In the genomic region with DNA sequence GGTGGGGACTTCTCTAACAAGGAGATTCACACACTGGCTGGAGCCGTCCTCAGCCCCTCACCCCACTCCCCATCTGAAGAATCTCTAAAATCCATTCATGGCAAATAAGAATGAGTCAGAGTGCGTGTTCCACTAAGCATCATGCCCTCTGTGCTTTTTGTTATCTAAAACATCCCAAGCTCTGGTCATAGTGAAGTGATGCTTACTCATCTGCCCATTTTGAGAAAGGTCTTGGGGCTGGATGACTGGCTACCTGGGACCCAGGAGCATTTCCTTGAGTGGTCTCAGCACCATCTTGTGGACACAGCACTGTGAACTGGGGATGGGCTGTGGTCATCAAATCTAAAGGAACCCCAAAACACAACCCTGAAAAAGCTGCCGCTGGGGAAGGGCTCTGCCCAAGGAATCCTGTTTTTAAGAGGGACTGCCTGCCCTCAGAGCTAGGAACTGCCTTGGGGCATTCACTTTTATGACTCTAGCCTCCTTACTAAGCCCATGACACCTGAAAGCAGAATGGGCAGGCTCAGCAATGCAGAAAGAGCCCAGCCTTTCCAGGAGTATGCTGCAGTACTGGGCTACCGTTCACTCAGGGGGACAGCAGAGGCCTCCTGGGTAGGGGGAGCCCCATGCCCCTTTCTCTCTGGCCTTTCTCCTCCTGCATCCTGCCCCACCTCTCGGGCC, we compare ENCODE assay signal across 12 cellular contexts. TPM values are rescaled to one million over a fixed set of nuclear protein-coding genes. Genes with fewer than 3 reads are reported as not detected.
A peak's percentile ranks its signal among the peaks of the same experiment; 100 is the strongest.
DNase-seq lines count a peak whose midpoint lies in the region; ATAC-seq and TF ChIP-seq lines count a peak whose summit lies in the region.
"Had no signal": no experiment of that assay in that cellular context is flagged by ENCODE, and none has a peak within 500 bp of the region (broad histone marks: within the 10 kb centered on the region; RNA-seq: fewer than 3 reads in every experiment).

No MANE protein-coding gene starts in this region.

- TF ChIP-seq CTCF in left ventricle myocardium inferior (IDR thresholded peaks at IDR 0.05; ENCODE audit: borderline replicate concordance) (no peak), foreskin keratinocyte (conservative IDR thresholded peaks at IDR 0.05) (peak; percentile 53), uterus (IDR thresholded peaks at IDR 0.05) (no peak)

- TF ChIP-seq POLR2A in uterus (IDR thresholded peaks at IDR 0.05), result no peak

- H3K27ac ChIP-seq in left ventricle myocardium inferior (replicated peaks) (peak overlapping the region; percentile 55), foreskin keratinocyte (peak overlapping the region; percentile 73), uterus (peak overlapping the region; percentile 71 to 100)

- H3K4me3 ChIP-seq in left ventricle myocardium inferior (no peak overlapping the region), uterus (no peak overlapping the region)

- H3K9me3 ChIP-seq in left ventricle myocardium inferior (replicated peaks) (no peaks in the 10 kb centered on the region), uterus (no peaks in the 10 kb centered on the region)

- peaks cover 100% of the 10 kb centered on the region for H3K4me1 ChIP-seq in left ventricle myocardium inferior
- H3K4me1 ChIP-seq in foreskin keratinocyte, result peaks cover 9% of the 10 kb centered on the region
- H3K4me1 ChIP-seq in uterus, result peaks cover 19 to 31% of the 10 kb centered on the region in 2 donors

- no peak overlapping the region for H3K4me3 Mint-ChIP-seq in natural killer cell treated with Interleukin-12 subunit alpha and Interleukin-12 subunit beta and Interleukin-15 and Interleukin-18, amount 100 ng/mL, for 72 hours

- ATAC-seq in Right ventricle myocardium inferior (no peak), foreskin keratinocyte (peak; percentile 86)
- no peak for ATAC-seq in natural killer cell treated with Interleukin-12 subunit alpha and Interleukin-12 subunit beta and Interleukin-15 and Interleukin-18, amount 100 ng/mL, for 72 hours

- H3K27ac Mint-ChIP-seq in natural killer cell treated with Interleukin-12 subunit alpha and Interleukin-12 subunit beta and Interleukin-15 and Interleukin-18, amount 100 ng/mL, for 72 hours, result no peak overlapping the region

- H3K4me1 Mint-ChIP-seq in natural killer cell treated with Interleukin-12 subunit alpha and Interleukin-12 subunit beta and Interleukin-15 and Interleukin-18, amount 100 ng/mL, for 72 hours (ENCODE audit: low read depth in 2 of 2), result peaks cover 10 to 34% of the 10 kb centered on the region in 2 donors

- peaks cover 24% of the 10 kb centered on the region for H3K36me3 ChIP-seq in left ventricle myocardium inferior
- no peaks in the 10 kb centered on the region for H3K36me3 ChIP-seq in uterus

- H3K27me3 ChIP-seq in left ventricle myocardium inferior (ENCODE audit: low read depth) (no peaks in the 10 kb centered on the region), foreskin keratinocyte (no peaks in the 10 kb centered on the region), uterus (no peaks in the 10 kb centered on the region)

- intact Hi-C loops in left ventricle myocardium inferior (cut with micrococcal nuclease), result no loop called here
- intact Hi-C loops in Right ventricle myocardium inferior (cut with DNase I), result no loop called here
- intact Hi-C loops in uterus (cut with DNase I; ENCODE audit: low total_unique reads), result no loop called here
- intact Hi-C loops in posterior vena cava (cut with DNase I), result no loop called here

- peaks cover 9% of the 10 kb centered on the region for H3K36me3 Mint-ChIP-seq in natural killer cell treated with Interleukin-12 subunit alpha and Interleukin-12 subunit beta and Interleukin-15 and Interleukin-18, amount 100 ng/mL, for 72 hours

- H3K27me3 Mint-ChIP-seq in natural killer cell treated with Interleukin-12 subunit alpha and Interleukin-12 subunit beta and Interleukin-15 and Interleukin-18, amount 100 ng/mL, for 72 hours, result no peaks in the 10 kb centered on the region

- DNase-seq in left ventricle myocardium inferior, result no peak
- DNase-seq in Right ventricle myocardium inferior (ENCODE audit: missing footprints), result no peak
- DNase-seq in amniotic epithelial cell (ENCODE audit: low read depth), result peak; percentile 86
- DNase-seq in foreskin keratinocyte, result peak in 1 of 2 donors; percentile 91
- no peak for DNase-seq in uterus
- no peak for DNase-seq in posterior vena cava (ENCODE audit: low spot score)
- no peak for DNase-seq in NCI-H82 treated with DMSO at 0.1 percent for 48 hours (lab: John Stamatoyannopoulos, UW; ENCODE audit: unreplicated experiment)
- no peak for DNase-seq in natural killer cell treated with Interleukin-12 subunit alpha and Interleukin-12 subunit beta and Interleukin-15 and Interleukin-18, amount 100 ng/mL, for 72 hours (ENCODE audit: low spot score)
- DNase-seq: activated CD4-positive, CD25-positive, alpha-beta regulatory T cell; activated naive CD4-positive, alpha-beta T cell; effector memory CD4-positive, alpha-beta T cell; stimulated activated CD4-positive, alpha-beta T cell treated with anti-CD3 and anti-CD28 coated beads, Interleukin-4, amount 100 ng/mL, for 24 hours had no signal

- no peaks in the 10 kb centered on the region for H3K9me3 Mint-ChIP-seq in natural killer cell treated with Interleukin-12 subunit alpha and Interleukin-12 subunit beta and Interleukin-15 and Interleukin-18, amount 100 ng/mL, for 72 hours

RNA-seq across cellular contexts. Expression of gene ZBTB38, which starts 53.5 kb away (rescaled TPM):
- total RNA-seq in left ventricle myocardium inferior (116 TPM), Right ventricle myocardium inferior (102 TPM), foreskin keratinocyte (58.0 and 59.5 TPM in 2 replicates), uterus (100 to 1,000 TPM; 125 to 183 (median 149) TPM), posterior vena cava (100 to 1,000 TPM; 101 to 125 TPM)
- 5.0 and 5.8 TPM in 2 replicates for polyA plus RNA-seq in foreskin keratinocyte
- total RNA-seq in natural killer cell treated with Interleukin-12 subunit alpha and Interleukin-12 subunit beta and Interleukin-15 and Interleukin-18, amount 100 ng/mL, for 72 hours, result 10 to 100 TPM; 24.5 to 29.5 TPM
